ENCODE assay signal across 16 cellular contexts in the genomic region with DNA sequence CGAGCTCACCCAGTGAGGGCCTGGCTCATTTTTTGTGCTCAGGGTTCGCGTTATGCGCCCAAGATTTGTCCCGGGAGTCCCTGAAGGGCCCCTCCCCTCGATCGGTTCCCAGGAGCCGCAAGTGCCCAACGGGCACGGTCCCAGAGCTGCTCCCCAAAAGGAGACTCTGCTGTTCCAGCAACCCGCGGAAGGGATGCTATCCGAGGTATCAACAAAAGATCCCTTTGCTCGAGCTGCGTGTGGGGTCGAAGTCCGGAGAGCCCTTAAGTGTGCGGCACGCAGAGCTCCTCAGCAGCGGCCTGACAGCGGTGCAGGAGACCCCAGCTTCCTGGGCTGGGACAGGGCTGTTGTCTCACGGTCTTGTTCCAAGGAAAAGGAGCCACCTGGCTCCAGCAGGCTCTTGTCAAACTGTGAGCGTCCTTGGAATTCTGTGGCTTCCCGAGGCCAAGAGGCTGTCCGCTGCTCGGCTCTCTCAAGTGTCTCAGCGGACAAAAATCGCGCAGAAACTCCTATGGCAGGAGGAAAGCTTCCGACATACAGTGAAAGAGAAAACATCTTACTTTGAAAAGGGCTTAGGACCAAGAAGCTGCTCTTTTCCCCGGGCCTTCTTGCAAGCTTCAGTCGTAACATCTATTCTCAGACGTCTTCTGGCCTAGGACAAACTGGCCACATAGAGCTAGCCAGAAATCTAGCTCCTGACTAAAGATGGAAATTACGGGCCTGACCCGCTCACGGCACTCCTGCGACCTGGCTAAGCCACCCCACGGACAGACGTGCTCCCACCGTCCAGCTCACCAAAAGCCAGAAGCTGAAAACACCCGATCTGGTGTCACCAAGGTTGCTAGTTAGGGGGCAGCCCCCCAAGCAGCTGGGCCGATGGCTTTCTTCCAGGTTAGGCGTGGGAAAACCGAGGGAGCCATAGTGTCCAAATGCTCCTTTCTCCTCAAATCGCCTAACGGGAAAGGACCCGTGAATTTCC. TPM values are rescaled to one million over a fixed set of nuclear protein-coding genes. Genes with fewer than 3 reads are reported as not detected.
DNase-seq lines count a peak whose midpoint lies in the region; ATAC-seq, FAIRE-seq and TF ChIP-seq lines count a peak whose summit lies in the region.
"Had no signal": no experiment of that assay in that cellular context is flagged by ENCODE, and none has a peak within 500 bp of the region (broad histone marks: within the 10 kb centered on the region; RNA-seq: fewer than 3 reads in every experiment).

No MANE protein-coding gene starts in this region.

- H3K4me1 ChIP-seq in SK-N-SH (ENCODE audit: control insufficient read depth in 1 of 2, insufficient read depth in 2 of 2, low read depth in 1 of 2, low read length in 1 of 2) (no peaks in the 10 kb centered on the region; a peak in 1 of 4 replicates), HUES48 (ENCODE audit: control insufficient read depth, insufficient read depth, low read length) (peaks cover 73% of the 10 kb centered on the region), esophagus muscularis mucosa (peaks cover 58 to 79% (median 72%) of the 10 kb centered on the region in 4 donors), trophoblast cell (ENCODE audit: control insufficient read depth in 1 of 2, insufficient read depth in 2 of 2, low read length in 2 of 2) (peaks cover 13 to 25% of the 10 kb centered on the region in 2 experiments)

- H3K27me3 ChIP-seq in SK-N-SH (ENCODE audit: insufficient read depth): peaks cover 96% of the 10 kb centered on the region
- H3K27me3 ChIP-seq in HUES48 (ENCODE audit: control insufficient read depth, insufficient read depth, low read length): peaks cover 99% of the 10 kb centered on the region
- peaks cover 32 to 100% (median 98%) of the 10 kb centered on the region in 4 donors for H3K27me3 ChIP-seq in esophagus muscularis mucosa
- peaks cover 87% of the 10 kb centered on the region for H3K27me3 ChIP-seq in trophoblast cell (ENCODE audit: insufficient read depth, low read length)

- H3K27ac ChIP-seq in SK-N-SH (ENCODE audit: low read depth in 2 of 2, low read length in 1 of 2): no peak overlapping the region
- H3K27ac ChIP-seq in HUES48 (ENCODE audit: low read depth, low read length): no peak overlapping the region
- H3K27ac ChIP-seq in esophagus muscularis mucosa (replicated peaks in 1 of 4): no peak overlapping the region
- no peak overlapping the region for H3K27ac ChIP-seq in trophoblast cell (ENCODE audit: low read depth, low read length)
- H3K27ac ChIP-seq: tibial nerve had no signal

- H3K79me2 ChIP-seq in SK-N-SH (ENCODE audit: insufficient read depth) (no peaks in the 10 kb centered on the region), trophoblast cell (ENCODE audit: control insufficient read depth, insufficient read depth, low read length, poor library complexity) (no peaks in the 10 kb centered on the region)

- TF ChIP-seq RAD21 in SK-N-SH (IDR thresholded peaks at IDR 0.05; ENCODE audit: low read length): no peak

- H4K91ac ChIP-seq in trophoblast cell (ENCODE audit: low read depth, low read length): no peak overlapping the region

- H2AK5ac ChIP-seq in trophoblast cell (ENCODE audit: low read length): no peak overlapping the region

- H3K9me3 ChIP-seq in SK-N-SH: no peaks in the 10 kb centered on the region
- H3K9me3 ChIP-seq in HUES48 (ENCODE audit: control insufficient read depth, insufficient read depth, low read length): no peaks in the 10 kb centered on the region
- no peaks in the 10 kb centered on the region for H3K9me3 ChIP-seq in esophagus muscularis mucosa
- peaks cover 8% of the 10 kb centered on the region for H3K9me3 ChIP-seq in trophoblast cell (ENCODE audit: insufficient read depth, low read depth, low read length)
- H3K9me3 ChIP-seq: tibial nerve had no signal

- TF ChIP-seq CTCF in SK-N-SH (IDR thresholded peaks at IDR 0.05): no peak
- no peak for TF ChIP-seq CTCF in esophagus muscularis mucosa (IDR thresholded peaks at IDR 0.05)

- H3K4me2 ChIP-seq in SK-N-SH (peak overlapping the region; percentile 19; the same call in 1 of the 2 replicates), trophoblast cell (ENCODE audit: low read length) (peak overlapping the region; percentile 79)

- H2AFZ ChIP-seq in SK-N-SH (ENCODE audit: low read depth) (no peak overlapping the region), trophoblast cell (ENCODE audit: insufficient read depth, low read length, poor library complexity) (no peak overlapping the region)

- no peak overlapping the region for H3K18ac ChIP-seq in trophoblast cell (ENCODE audit: low read length)

- no peak overlapping the region for H3K23ac ChIP-seq in trophoblast cell (ENCODE audit: low read length)

- ATAC-seq in SK-N-SH treated with all-trans-retinoic acid at 6 μM for 48 hours: no peak
- ATAC-seq: HCT116; naive thymus-derived CD8-positive, alpha-beta T cell had no signal

- WGBS in SK-N-SH (ENCODE audit: low lambda C conversion rate): 9% methylated on average over 30 of the region's 47 CpGs
- 13% methylated on average over 13 of the region's 47 CpGs for WGBS in esophagus muscularis mucosa
- no CpG with 5 or more reads among the region's 47 CpGs for WGBS in trophoblast cell (ENCODE audit: extremely low coverage, insufficient coverage, insufficient read length)

- no peaks in the 10 kb centered on the region for H3K9me2 ChIP-seq in SK-N-SH

- H2BK12ac ChIP-seq in trophoblast cell (ENCODE audit: low read length): no peak overlapping the region

- intact Hi-C loops in esophagus muscularis mucosa (cut with DNase I): no loop called here

- H4K8ac ChIP-seq in trophoblast cell (ENCODE audit: low read depth, low read length): no peak overlapping the region

- CTCF ChIA-PET in SK-N-SH (lab: Yijun Ruan, JAX): interaction anchor here (0.7 to 1.1 kb wide), 2 partner anchors 207 to 209 kb away, joined by 3 read pairs; no protein-coding TSS in a partner anchor

- H3K79me1 ChIP-seq in trophoblast cell (ENCODE audit: low read length): no peaks in the 10 kb centered on the region

- POLR2A ChIA-PET in SK-N-SH (lab: Yijun Ruan, JAX): no interaction called here

- H4K20me1 ChIP-seq in SK-N-SH (ENCODE audit: insufficient read depth): no peaks in the 10 kb centered on the region

- H3K14ac ChIP-seq in trophoblast cell (ENCODE audit: low read length): no peak overlapping the region

- H3K9ac ChIP-seq in SK-N-SH: no peak overlapping the region
- no peak overlapping the region for H3K9ac ChIP-seq in HUES48 (ENCODE audit: low read depth, low read length)
- H3K9ac ChIP-seq in trophoblast cell (ENCODE audit: low read length): no peak overlapping the region

- no peaks in the 10 kb centered on the region for H3F3A ChIP-seq in SK-N-SH (replicated peaks; ENCODE audit: insufficient read depth)

- H3K36me3 ChIP-seq in SK-N-SH (replicated peaks in 1 of 2; ENCODE audit: control insufficient read depth in 1 of 2, insufficient read depth in 2 of 2, low read length in 1 of 2) (no peaks in the 10 kb centered on the region), HUES48 (ENCODE audit: control insufficient read depth, insufficient read depth, low read length) (no peaks in the 10 kb centered on the region), esophagus muscularis mucosa (no peaks in the 10 kb centered on the region), trophoblast cell (ENCODE audit: control insufficient read depth in 1 of 2, insufficient read depth in 2 of 2, low read length in 2 of 2) (no peaks in the 10 kb centered on the region)
- H3K36me3 ChIP-seq: tibial nerve had no signal

- H3K4me3 ChIP-seq in SK-N-SH (ENCODE audit: low read depth in 2 of 2, low read length in 1 of 2): no peak overlapping the region
- H3K4me3 ChIP-seq in HUES48 (ENCODE audit: low read depth, low read length): peak overlapping the region; percentile 52
- peak overlapping the region in 2 of 4 donors; percentile 21 to 30 for H3K4me3 ChIP-seq in esophagus muscularis mucosa
- peak overlapping the region; percentile 59 for H3K4me3 ChIP-seq in trophoblast cell (ENCODE audit: low read depth, low read length)
- H3K4me3 ChIP-seq: tibial nerve had no signal

- H2BK120ac ChIP-seq in trophoblast cell (ENCODE audit: insufficient read depth, low read length, poor library complexity): no peak overlapping the region

- TF ChIP-seq EP300 in SK-N-SH (IDR thresholded peaks at IDR 0.05; ENCODE audit: borderline replicate concordance in 1 of 2, low read depth in 1 of 2, low read length in 1 of 2): no peak
- no peak for TF ChIP-seq EP300 in esophagus muscularis mucosa (IDR thresholded peaks at IDR 0.05)

- H3K4ac ChIP-seq in trophoblast cell (ENCODE audit: low read depth, low read length): no peak overlapping the region

- no peak for FAIRE-seq in GM12891 (lab: Jason Lieb, UNC)
- FAIRE-seq: RCC 7860 had no signal

- TF ChIP-seq POLR2A in esophagus muscularis mucosa (IDR thresholded peaks at IDR 0.05; ENCODE audit: low read depth): no peak
- TF ChIP-seq POLR2A in GM12891 (IDR thresholded peaks at IDR 0.05; ENCODE audit: low read depth, low read length): no peak

- DNase-seq in SK-N-SH (peak; percentile 11), esophagus muscularis mucosa (ENCODE audit: extremely low spot score) (peak; percentile 87), trophoblast cell (no peak), inferior parietal cortex (ENCODE audit: extremely low spot score) (no peak), NCI-H446 (lab: John Stamatoyannopoulos, UW) (no peak), GM12891 (ENCODE audit: insufficient read length, low spot score) (no peak)
- DNase-seq: activated CD8-positive, alpha-beta memory T cell treated with anti-CD3 and anti-CD28 coated beads, Interleukin-2, amount 50 U/mL, for 4 hours; dermis blood vessel endothelial cell; naive thymus-derived CD8-positive, alpha-beta T cell had no signal

- H4K12ac ChIP-seq in trophoblast cell (ENCODE audit: low read depth, low read length): no peak overlapping the region

- no peak overlapping the region for H2BK5ac ChIP-seq in trophoblast cell (ENCODE audit: low read depth, low read length, poor library complexity)

TF ChIP-seq in SK-N-SH, 30 proteins besides CTCF, POLR2A, EP300 and RAD21 (continues in another document):
- TF ChIP-seq NFIC (IDR thresholded peaks at IDR 0.05; ENCODE audit: borderline replicate concordance) (no peak), CHD2 (IDR thresholded peaks at IDR 0.05; ENCODE audit: low read length, partially characterized antibody) (no peak), RCOR1 (IDR thresholded peaks at IDR 0.05; ENCODE audit: low read length) (no peak)

TF ChIP-seq in SK-N-SH treated with all-trans-retinoic acid at 6 μM for 48 hours, 23 proteins besides CTCF, POLR2A, EP300 and RAD21:
- no peak for TF ChIP-seq ZNF70 (CRISPR knock-in tag; IDR thresholded peaks at IDR 0.05)
- no peak for TF ChIP-seq PPARA (CRISPR knock-in tag; IDR thresholded peaks at IDR 0.05; ENCODE audit: borderline replicate concordance)

TF ChIP-seq in GM12891, 5 proteins besides CTCF, POLR2A, EP300 and RAD21:
- no peak for TF ChIP-seq SPI1 (IDR thresholded peaks at IDR 0.05; ENCODE audit: low read depth, low read length)

RNA-seq across cellular contexts. Expression of a gene that starts 2.6 kb away (rescaled TPM):
- polyA plus RNA-seq in SK-N-SH (2012; rRNA removed): not detected in 2 replicates
- polyA plus RNA-seq in SK-N-SH (2012; cell fraction: cytosol; rRNA removed): not detected in 2 replicates
- not detected in 2 replicates for polyA plus RNA-seq in SK-N-SH (2012; cell fraction: nucleus; rRNA removed)
- not detected for total RNA-seq in esophagus muscularis mucosa
- not detected in 2 replicates for polyA plus RNA-seq in trophoblast cell (2013)
- polyA plus RNA-seq in GM12891 (2012; ENCODE audit: low read depth, missing spikeins): not detected
- total RNA-seq: dermis blood vessel endothelial cell; fibroblast of villous mesenchyme; HT-29; naive thymus-derived CD8-positive, alpha-beta T cell; tibial nerve had no signal
- polyA plus RNA-seq: naive thymus-derived CD8-positive, alpha-beta T cell had no signal

Comparison
In these comparisons a context has a peak if more than half of its experiments do, and no peak if none do; other contexts are left out.
1. DNase-seq: peak in SK-N-SH (single experiment) and esophagus muscularis mucosa (single experiment); none in trophoblast cell (0 of 2), inferior parietal cortex (single experiment), NCI-H446 (0 of 2) and GM12891 (single experiment).
2. H3K4me3 ChIP-seq: peak in HUES48 (single experiment) and trophoblast cell (single experiment); none in SK-N-SH (0 of 2).